In the genomic region with DNA sequence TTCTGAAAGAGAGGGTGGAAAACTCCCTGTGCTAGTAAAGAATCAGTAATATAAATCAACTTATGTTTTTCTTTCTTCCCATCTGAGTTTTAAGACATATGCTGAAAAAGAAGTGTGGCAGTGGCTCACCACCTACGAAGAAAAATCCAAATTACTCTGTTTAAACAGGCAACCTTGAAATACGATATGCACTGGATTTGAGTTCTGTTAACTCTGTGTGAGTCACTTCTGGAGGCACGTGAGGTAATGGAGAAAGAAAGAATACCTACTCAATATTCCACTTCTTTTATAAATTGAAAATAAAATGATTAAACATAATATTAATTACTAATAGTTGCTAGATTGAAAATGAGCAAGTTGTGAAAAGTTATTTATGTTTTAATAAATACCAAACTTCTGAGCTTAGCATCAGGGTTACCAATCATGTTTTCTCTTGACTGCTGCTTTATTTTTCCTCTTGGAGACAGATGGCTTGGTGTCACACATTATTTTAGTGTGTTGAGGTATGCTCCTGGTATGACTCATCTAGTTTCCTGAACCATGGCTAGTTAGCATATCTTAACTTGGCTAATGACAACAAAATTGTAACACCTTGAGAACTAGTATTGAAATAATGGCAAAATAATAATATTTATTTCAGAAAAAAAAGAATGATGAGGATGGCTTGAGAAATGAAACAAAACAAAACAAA, we compare ENCODE assay signal across 19 cellular contexts.
DNase-seq lines count a peak whose midpoint lies in the region; ATAC-seq and TF ChIP-seq lines count a peak whose summit lies in the region.
"Had no signal": no experiment of that assay in that cellular context is flagged by ENCODE, and none has a peak within 500 bp of the region (broad histone marks: within the 10 kb centered on the region; RNA-seq: fewer than 3 reads in every experiment).

No MANE protein-coding gene starts in this region.

- no TSS peak for BruUV-seq in mammary epithelial cell (replicated peaks; lab: Mats Ljungman, UMichigan)

- H4K20me1 ChIP-seq in mammary epithelial cell (ENCODE audit: insufficient read depth, low read length) = no peaks in the 10 kb centered on the region

- no peak overlapping the region for H3K27ac ChIP-seq in mammary epithelial cell (ENCODE audit: insufficient read depth, low read depth, low read length)

- 64% methylated on average over 3 of the region's 3 CpGs for WGBS in mammary epithelial cell (ENCODE audit: low coverage, missing lambda C conversion rate)

- H3K36me3 ChIP-seq in mammary epithelial cell (ENCODE audit: insufficient read depth, low read length) = no peaks in the 10 kb centered on the region
- no peaks in the 10 kb centered on the region for H3K36me3 ChIP-seq in neuron (ENCODE audit: insufficient read depth, low read length)

- no peak overlapping the region for H3K9ac ChIP-seq in mammary epithelial cell (ENCODE audit: insufficient read depth, low read length)

- in situ Hi-C loops in G401 (cut with HindIII; ENCODE audit: low sequenced_read_pairs) (no loop called here), mammary epithelial cell (cut with MboI; ENCODE audit: low sequenced_read_pairs in 2 of 2) (no loop called here)

- dilution Hi-C loops in mammary epithelial cell (cut with HindIII; ENCODE audit: low sequenced_read_pairs) = no loop called here

- H3K4me1 ChIP-seq in mammary epithelial cell (ENCODE audit: insufficient read depth, low read length) (no peaks in the 10 kb centered on the region), neuron (ENCODE audit: insufficient read depth, low read length) (peaks cover 5% of the 10 kb centered on the region)

- peak; percentile 41 for DNase-seq in G401 (ENCODE audit: low spot score)
- DNase-seq in NCI-H2171 (lab: John Stamatoyannopoulos, UW) = peak; percentile 67
- DNase-seq in mammary epithelial cell = peak; percentile 11
- no peak for DNase-seq in NK-92 treated with Interleukin-12 subunit alpha and Interleukin-12 subunit beta, amount 100 ng/mL, for 24 hours (lab: John Stamatoyannopoulos, UW)
- no peak for DNase-seq in HuH-7.5 (ENCODE audit: low spot score)
- DNase-seq: activated CD4-positive, alpha-beta T cell treated with anti-CD3 and anti-CD28 coated beads for 1 hour; AML-193; effector CD4-positive, alpha-beta T cell; GF-D8; glutamatergic neuron; naive thymus-derived CD4-positive, alpha-beta T cell; NCI-H1694 treated with DMSO at 0.1 percent for 48 hours; NCI-H526 treated with DMSO at 0.1 percent for 48 hours; stimulated activated CD4-positive, alpha-beta T cell treated with anti-CD3 and anti-CD28 coated beads, Interleukin-2, amount 100 ng/mL, for 48 hours had no signal

- H3K79me2 ChIP-seq in mammary epithelial cell (ENCODE audit: insufficient read depth, low read length) = no peaks in the 10 kb centered on the region

- intact Hi-C loops in mammary epithelial cell (cut with micrococcal nuclease) = no loop called here

- H2AFZ ChIP-seq in mammary epithelial cell (ENCODE audit: low read depth, low read length) (no peak overlapping the region), neuron (ENCODE audit: low read depth, low read length) (peak overlapping the region; percentile 40)

- H3K9me3 ChIP-seq in mammary epithelial cell (replicated peaks; ENCODE audit: insufficient read depth, low read length) (no peaks in the 10 kb centered on the region), neuron (ENCODE audit: low read length) (no peaks in the 10 kb centered on the region)

- H3K4me2 ChIP-seq in mammary epithelial cell (ENCODE audit: insufficient read depth, low read depth, low read length) = no peak overlapping the region

- H3K4me3 ChIP-seq in mammary epithelial cell (replicated peaks in 1 of 3; ENCODE audit: insufficient read depth in 1 of 3, low read depth in 2 of 3, low read length in 3 of 3) = no peak overlapping the region
- no peak overlapping the region for H3K4me3 ChIP-seq in neuron (ENCODE audit: low read length)

- TF ChIP-seq CTCF in mammary epithelial cell (conservative IDR thresholded peaks at IDR 0.05 in 1 of 2, IDR thresholded peaks at IDR 0.05 in 1 of 2; ENCODE audit: extremely low read depth in 1 of 2, insufficient read depth in 1 of 2, low read depth in 1 of 2, low read length in 2 of 2) = no peak

- no peaks in the 10 kb centered on the region for H3K27me3 ChIP-seq in mammary epithelial cell (ENCODE audit: insufficient read depth, low read length)
- H3K27me3 ChIP-seq in neuron (ENCODE audit: insufficient read depth, low read length) = no peaks in the 10 kb centered on the region

- ATAC-seq in GM21825 (IDR thresholded peaks at IDR 0.05; ENCODE audit: unreplicated experiment) = no peak
- ATAC-seq: HepG2; naive thymus-derived CD4-positive, alpha-beta T cell; Panc1; SK-N-SH treated with all-trans-retinoic acid at 6 μM for 48 hours had no signal

- CTCF ChIA-PET in mammary epithelial cell (lab: Charles Lee; ENCODE audit: low non-redundant PET) = no interaction called here

Comparison
In these comparisons a context has a peak if more than half of its experiments do, and no peak if none do; other contexts are left out.
1. DNase-seq: peak in G401 (single experiment), NCI-H2171 (single experiment) and mammary epithelial cell (single experiment); none in NK-92 treated with Interleukin-12 subunit alpha and Interleukin-12 subunit beta, amount 100 ng/mL, for 24 hours (single experiment) and HuH-7.5 (single experiment).